1 cellular context compared by ENCODE assay signal in the genomic region with DNA sequence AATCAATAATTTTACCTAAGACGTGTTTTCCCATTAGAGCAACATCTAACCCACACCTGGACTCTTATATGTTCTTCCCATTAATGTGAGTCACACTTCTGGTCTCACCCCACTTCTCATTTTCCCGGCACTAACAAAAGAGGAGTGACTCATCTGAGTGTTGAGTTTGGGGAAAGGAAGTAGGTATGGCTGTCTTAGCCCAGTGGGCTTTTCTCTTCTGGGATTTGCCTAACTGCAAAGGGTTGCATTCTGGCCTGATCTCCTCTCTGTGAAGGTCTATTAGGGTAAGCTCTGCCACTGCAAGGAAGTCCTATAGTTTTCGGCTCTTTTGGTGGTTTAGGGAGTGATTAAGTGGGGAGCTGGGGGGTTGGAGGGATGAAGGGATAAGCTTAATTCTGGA.
TF ChIP-seq lines count a peak whose summit lies in the region.

No MANE protein-coding gene starts in this region.

TF ChIP-seq in HepG2, 621 proteins besides CTCF, POLR2A, EP300 and RAD21 (continued from another document):
- TF ChIP-seq, protein P1, sequence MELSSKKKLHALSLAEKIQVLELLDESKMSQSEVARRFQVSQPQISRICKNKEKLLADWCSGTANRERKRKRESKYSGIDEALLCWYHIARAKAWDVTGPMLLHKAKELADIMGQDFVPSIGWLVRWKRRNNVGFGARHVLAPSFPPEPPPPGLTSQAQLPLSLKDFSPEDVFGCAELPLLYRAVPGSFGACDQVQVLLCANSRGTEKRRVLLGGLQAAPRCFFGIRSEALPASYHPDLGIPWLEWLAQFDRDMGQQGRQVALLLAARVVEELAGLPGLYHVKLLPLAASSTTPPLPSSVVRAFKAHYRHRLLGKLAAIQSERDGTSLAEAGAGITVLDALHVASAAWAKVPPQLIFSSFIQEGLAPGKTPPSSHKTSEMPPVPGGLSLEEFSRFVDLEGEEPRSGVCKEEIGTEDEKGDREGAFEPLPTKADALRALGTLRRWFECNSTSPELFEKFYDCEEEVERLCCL (CRISPR knock-in tag; IDR thresholded peaks at IDR 0.05; ENCODE audit: borderline replicate concordance): no peak
- TF ChIP-seq NFKBIZ (CRISPR knock-in tag; IDR thresholded peaks at IDR 0.05) (no peak), ZNF570 (CRISPR knock-in tag; IDR thresholded peaks at IDR 0.05; ENCODE audit: borderline replicate concordance) (no peak), NR1H2 (CRISPR knock-in tag; IDR thresholded peaks at IDR 0.05; ENCODE audit: borderline replicate concordance, low read depth) (no peak)
